Comparison of ENCODE assay signal across 13 cellular contexts in genomic region chr13:101231751-101232428, GRCh38.
A peak's percentile ranks its signal among the peaks of the same experiment; 100 is the strongest.
DNase-seq lines count a peak whose midpoint lies in the region; ATAC-seq and TF ChIP-seq lines count a peak whose summit lies in the region.
"Had no signal": no experiment of that assay in that cellular context is flagged by ENCODE, and none has a peak within 500 bp of the region (broad histone marks: within the 10 kb centered on the region; RNA-seq: fewer than 3 reads in every experiment).

No MANE protein-coding gene starts in this region.

- WGBS in GM23248 (ENCODE audit: low coverage in 1 of 2, low lambda C conversion rate in 2 of 2, missing lambda C conversion rate in 2 of 2), 2 experiments: 50 to 51% methylated on average over 5 of the region's 5 CpGs

- H3K27me3 ChIP-seq in GM23248 (replicated peaks; ENCODE audit: insufficient read depth): no peaks in the 10 kb centered on the region
- no peaks in the 10 kb centered on the region for H3K27me3 ChIP-seq in RWPE2 (ENCODE audit: insufficient read depth, poor library complexity, severe bottlenecking)

- H3K4me3 ChIP-seq in GM23248: no peak overlapping the region
- no peak overlapping the region for H3K4me3 ChIP-seq in RWPE2 (ENCODE audit: severe bottlenecking)
- no peak overlapping the region for H3K4me3 ChIP-seq in coronary artery

- no peaks in the 10 kb centered on the region for H4K20me1 ChIP-seq in GM23248 (ENCODE audit: insufficient read depth)

- TF ChIP-seq CTCF in RWPE2 (IDR thresholded peaks at IDR 0.05; ENCODE audit: poor library complexity, severe bottlenecking) (no peak), coronary artery (IDR thresholded peaks at IDR 0.05) (no peak)

- no peak overlapping the region for H3K9ac ChIP-seq in GM23248

- DNase-seq in GM23248 (peak; percentile 71), RWPE2 (ENCODE audit: low spot score) (no peak), fibroblast of peridontal ligament (ENCODE audit: extremely low read depth) (peak; percentile 31), NCI-H774 (lab: John Stamatoyannopoulos, UW) (no peak), coronary artery (ENCODE audit: low spot score) (no peak), NOMO-1 (lab: John Stamatoyannopoulos, UW; ENCODE audit: unreplicated experiment in 2 of 2) (no peak), mesenteric fat pad (ENCODE audit: low spot score) (no peak)
- DNase-seq: activated naive CD4-positive, alpha-beta T cell; NCI-H187 treated with DMSO at 0.1 percent for 48 hours; NCI-H345; stimulated activated CD4-positive, alpha-beta T cell treated with anti-CD3 and anti-CD28 coated beads, Interleukin-4, amount 100 ng/mL, for 1 hour had no signal

- H3K79me2 ChIP-seq in GM23248 (ENCODE audit: insufficient read depth): no peaks in the 10 kb centered on the region

- H3K27ac ChIP-seq in GM23248 (no peak overlapping the region), RWPE2 (ENCODE audit: poor library complexity, severe bottlenecking) (no peak overlapping the region), coronary artery (no peak overlapping the region)
- H3K27ac ChIP-seq: C4-2B had no signal

- ATAC-seq in RWPE2 (ENCODE audit: low read depth): peak; percentile 44; the same call in 1 of the 3 replicates
- ATAC-seq: HepG2 had no signal

- no peaks in the 10 kb centered on the region for H3F3A ChIP-seq in GM23248 (ENCODE audit: insufficient read depth)

- H2AFZ ChIP-seq in GM23248: peak overlapping the region; percentile 59; the same call in 1 of the 2 replicates

- in situ Hi-C loops in GM23248 (cut with MboI): no loop called here

- no peak overlapping the region for H3K4me2 ChIP-seq in GM23248 (ENCODE audit: unreplicated experiment)

- no peaks in the 10 kb centered on the region for H3K9me2 ChIP-seq in GM23248 (ENCODE audit: insufficient read depth)

- no peaks in the 10 kb centered on the region for H3K9me3 ChIP-seq in GM23248 (ENCODE audit: low read depth)
- no peaks in the 10 kb centered on the region for H3K9me3 ChIP-seq in RWPE2 (ENCODE audit: severe bottlenecking)

- H3K4me1 ChIP-seq in GM23248 (ENCODE audit: insufficient read depth): no peaks in the 10 kb centered on the region; the same call in 1 of the 2 replicates
- no peaks in the 10 kb centered on the region for H3K4me1 ChIP-seq in RWPE2 (ENCODE audit: insufficient read depth, poor library complexity, severe bottlenecking)

- H3K36me3 ChIP-seq in GM23248 (ENCODE audit: low read depth): no peaks in the 10 kb centered on the region
- no peaks in the 10 kb centered on the region for H3K36me3 ChIP-seq in RWPE2 (ENCODE audit: low read depth)

Comparison
In these comparisons a context has a peak if more than half of its experiments do, and no peak if none do; other contexts are left out.
1. DNase-seq: peak in GM23248 (single experiment) and fibroblast of peridontal ligament (single experiment); none in RWPE2 (single experiment), NCI-H774 (single experiment), coronary artery (single experiment), NOMO-1 (0 of 2) and mesenteric fat pad (single experiment).